ENCODE assay signal across 15 cellular contexts in the genomic region with DNA sequence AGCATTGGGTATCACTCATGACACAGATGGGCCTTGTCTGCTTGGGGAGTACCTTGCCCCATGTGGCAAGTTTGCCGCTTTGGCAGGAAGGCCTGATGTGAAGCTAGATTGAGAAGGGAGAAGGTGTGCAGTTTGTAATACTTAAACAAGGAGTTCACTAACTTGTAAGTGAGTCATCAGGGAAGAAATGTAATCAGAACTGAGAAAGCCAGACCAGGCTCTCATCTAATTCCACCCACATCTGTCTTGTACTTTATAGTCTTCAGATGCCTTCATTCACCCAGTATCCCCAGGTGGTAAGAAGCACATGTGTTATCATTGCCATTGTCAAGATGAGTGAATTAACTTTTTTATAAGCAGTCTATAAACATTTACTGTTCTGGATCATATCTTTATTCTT.
DNase-seq lines count a peak whose midpoint lies in the region; ATAC-seq, FAIRE-seq and TF ChIP-seq lines count a peak whose summit lies in the region.
"Had no signal": no experiment of that assay in that cellular context is flagged by ENCODE, and none has a peak within 500 bp of the region (broad histone marks: within the 10 kb centered on the region; RNA-seq: fewer than 3 reads in every experiment).

No MANE protein-coding gene starts in this region.

- H3K36me3 Mint-ChIP-seq in natural killer cell treated with Interleukin-12 subunit alpha and Interleukin-12 subunit beta and Interleukin-15 and Interleukin-18, amount 100 ng/mL, for 72 hours = peaks cover under 1% of the 10 kb centered on the region
- H3K36me3 Mint-ChIP-seq: activated naive CD8-positive, alpha-beta T cell treated with anti-CD3 and anti-CD28 coated beads, Interleukin-2, amount 10 ng/mL, durations not matched to agents 7 days and 5 days; CD4-positive, CD25-positive, alpha-beta regulatory T cell had no signal

- H3K9me3 Mint-ChIP-seq in natural killer cell treated with Interleukin-12 subunit alpha and Interleukin-12 subunit beta and Interleukin-15 and Interleukin-18, amount 100 ng/mL, for 72 hours = no peaks in the 10 kb centered on the region
- H3K9me3 Mint-ChIP-seq: activated naive CD8-positive, alpha-beta T cell treated with anti-CD3 and anti-CD28 coated beads, Interleukin-2, amount 10 ng/mL, durations not matched to agents 7 days and 5 days had no signal

- no peaks in the 10 kb centered on the region for H3K36me3 ChIP-seq in small intestine (ENCODE audit: control insufficient read depth in 2 of 2, insufficient read depth in 2 of 2, low read length in 2 of 2)
- H3K36me3 ChIP-seq: right atrium auricular region, vagina had no signal

- H3K9me3 ChIP-seq in small intestine (ENCODE audit: control insufficient read depth, low read depth) = no peaks in the 10 kb centered on the region
- H3K9me3 ChIP-seq: right atrium auricular region, vagina had no signal

- no peak overlapping the region for H3K27ac Mint-ChIP-seq in natural killer cell treated with Interleukin-12 subunit alpha and Interleukin-12 subunit beta and Interleukin-15 and Interleukin-18, amount 100 ng/mL, for 72 hours
- H3K27ac Mint-ChIP-seq: activated naive CD8-positive, alpha-beta T cell treated with anti-CD3 and anti-CD28 coated beads, Interleukin-2, amount 10 ng/mL, durations not matched to agents 7 days and 5 days; CD4-positive, CD25-positive, alpha-beta regulatory T cell had no signal

- FAIRE-seq in small intestine (lab: Jason Lieb, UNC) = no peak

- peak; percentile 69 for ATAC-seq in GM18517 (IDR thresholded peaks at IDR 0.05; ENCODE audit: unreplicated experiment)
- peak; percentile 58 for ATAC-seq in GM21786 (IDR thresholded peaks at IDR 0.05; ENCODE audit: unreplicated experiment)
- ATAC-seq in HG03432 (IDR thresholded peaks at IDR 0.05; ENCODE audit: unreplicated experiment) = peak; percentile 71
- no peak for ATAC-seq in natural killer cell treated with Interleukin-12 subunit alpha and Interleukin-12 subunit beta and Interleukin-15 and Interleukin-18, amount 100 ng/mL, for 72 hours

- no peak overlapping the region for H3K4me3 Mint-ChIP-seq in natural killer cell treated with Interleukin-12 subunit alpha and Interleukin-12 subunit beta and Interleukin-15 and Interleukin-18, amount 100 ng/mL, for 72 hours
- H3K4me3 Mint-ChIP-seq: activated naive CD8-positive, alpha-beta T cell treated with anti-CD3 and anti-CD28 coated beads, Interleukin-2, amount 10 ng/mL, durations not matched to agents 7 days and 5 days; CD4-positive, CD25-positive, alpha-beta regulatory T cell had no signal

- no peak overlapping the region for H3K4me3 ChIP-seq in fibroblast of the aortic adventitia (ENCODE audit: low read depth, low read length)
- no peak overlapping the region for H3K4me3 ChIP-seq in small intestine (ENCODE audit: low read depth in 1 of 2, low read length in 2 of 2)
- H3K4me3 ChIP-seq: right atrium auricular region, SK-N-MC, vagina had no signal

- 94 to 100% (median 95%) methylated on average over 1 of the region's 1 CpG for WGBS in small intestine, 3 donors

- H3K4me1 ChIP-seq in small intestine (ENCODE audit: control insufficient read depth in 2 of 2, insufficient read depth in 1 of 2, low read depth in 1 of 2, low read length in 1 of 2) = no peaks in the 10 kb centered on the region
- H3K4me1 ChIP-seq: right atrium auricular region, vagina had no signal

- no peak for TF ChIP-seq CTCF in fibroblast of the aortic adventitia (IDR thresholded peaks at IDR 0.05; ENCODE audit: insufficient read depth, low read length)

- peaks cover 9 to 14% of the 10 kb centered on the region in 2 donors for H3K4me1 Mint-ChIP-seq in natural killer cell treated with Interleukin-12 subunit alpha and Interleukin-12 subunit beta and Interleukin-15 and Interleukin-18, amount 100 ng/mL, for 72 hours (ENCODE audit: low read depth in 2 of 2)
- H3K4me1 Mint-ChIP-seq: activated naive CD8-positive, alpha-beta T cell treated with anti-CD3 and anti-CD28 coated beads, Interleukin-2, amount 10 ng/mL, durations not matched to agents 7 days and 5 days; CD4-positive, CD25-positive, alpha-beta regulatory T cell had no signal

- no peaks in the 10 kb centered on the region for H3K27me3 Mint-ChIP-seq in natural killer cell treated with Interleukin-12 subunit alpha and Interleukin-12 subunit beta and Interleukin-15 and Interleukin-18, amount 100 ng/mL, for 72 hours
- H3K27me3 Mint-ChIP-seq: activated naive CD8-positive, alpha-beta T cell treated with anti-CD3 and anti-CD28 coated beads, Interleukin-2, amount 10 ng/mL, durations not matched to agents 7 days and 5 days; CD4-positive, CD25-positive, alpha-beta regulatory T cell had no signal

- DNase-seq in fibroblast of the aortic adventitia (ENCODE audit: low read depth) (peak; percentile 48), small intestine (no peak)
- no peak for DNase-seq in activated effector memory CD4-positive, alpha-beta T cell treated with Interleukin-2 at 50 U/mL for 16 hours
- no peak for DNase-seq in activated CD4-positive, alpha-beta T cell treated with anti-CD3 and anti-CD28 coated beads for 4 hours
- DNase-seq in natural killer cell treated with Interleukin-12 subunit alpha and Interleukin-12 subunit beta and Interleukin-15 and Interleukin-18, amount 100 ng/mL, for 72 hours (ENCODE audit: low spot score) = no peak
- DNase-seq: activated naive CD8-positive, alpha-beta T cell treated with anti-CD3 and anti-CD28 coated beads, Interleukin-2, amount 10 ng/mL, durations not matched to agents 7 days and 5 days; CD4-positive, CD25-positive, alpha-beta regulatory T cell; effector CD8-positive, alpha-beta T cell; NCI-H510A had no signal

- no peak overlapping the region for H3K27ac ChIP-seq in small intestine (ENCODE audit: low read depth in 1 of 2, low read length in 1 of 2)
- H3K27ac ChIP-seq: right atrium auricular region, SK-N-MC, vagina had no signal

- H3K27me3 ChIP-seq in small intestine (ENCODE audit: control insufficient read depth in 2 of 2, insufficient read depth in 2 of 2, low read length in 2 of 2) = no peaks in the 10 kb centered on the region
- H3K27me3 ChIP-seq: right atrium auricular region, vagina had no signal

Comparison
In these comparisons a context has a peak if more than half of its experiments do, and no peak if none do; other contexts are left out.
1. ATAC-seq: peak in GM18517 (single experiment), GM21786 (single experiment) and HG03432 (single experiment); none in natural killer cell treated with Interleukin-12 subunit alpha and Interleukin-12 subunit beta and Interleukin-15 and Interleukin-18, amount 100 ng/mL, for 72 hours (0 of 2).